In genomic region chr20:62913043-62913630, GRCh38 we compare ENCODE assay signal across 32 cellular contexts. TPM values are rescaled to one million over a fixed set of nuclear protein-coding genes. Genes with fewer than 3 reads are reported as not detected.
DNase-seq lines count a peak whose midpoint lies in the region; ATAC-seq and TF ChIP-seq lines count a peak whose summit lies in the region.
"Had no signal": no experiment of that assay in that cellular context is flagged by ENCODE, and none has a peak within 500 bp of the region (broad histone marks: within the 10 kb centered on the region; RNA-seq: fewer than 3 reads in every experiment).

No MANE protein-coding gene starts in this region.

- H3K36me3 ChIP-seq in endocrine pancreas (ENCODE audit: control insufficient read depth, insufficient read depth, low read length) (peaks cover 25% of the 10 kb centered on the region), neural progenitor cell (no peaks in the 10 kb centered on the region), transverse colon (peaks cover 0 to 44% (median 19%) of the 10 kb centered on the region in 4 donors)
- H3K36me3 ChIP-seq: ovary had no signal

- in situ Hi-C loops in transverse colon (cut with MboI; ENCODE audit: low pct_ligation_motif_present in 1 of 4, low pct_unique_long_range_greater_than_20kb in 1 of 4, low sequenced_read_pairs in 3 of 4), result no loop called here

- H3K4me1 ChIP-seq in endocrine pancreas (ENCODE audit: control insufficient read depth, insufficient read depth, low read length), result peaks cover 34% of the 10 kb centered on the region
- H3K4me1 ChIP-seq in neural progenitor cell, result peaks cover 38% of the 10 kb centered on the region
- peaks cover 18 to 46% (median 34%) of the 10 kb centered on the region in 4 donors for H3K4me1 ChIP-seq in transverse colon

- H3K27ac Mint-ChIP-seq in activated CD8-positive, alpha-beta memory T cell treated with anti-CD3 and anti-CD28 coated beads, Interleukin-2, amount 10 ng/mL, durations not matched to agents 7 days and 5 days, result peak overlapping the region; percentile 45
- H3K27ac Mint-ChIP-seq in neural progenitor cell, result peak overlapping the region; percentile 72
- H3K27ac Mint-ChIP-seq: activated naive CD8-positive, alpha-beta T cell treated with anti-CD3 and anti-CD28 coated beads, Interleukin-2, amount 50 U/mL, for 24 hours; dendritic cell treated with granulocyte-macrophage colony-stimulating factor and Interleukin-4, amounts not matched to agents 40 ng/mL and 50 ng/mL, for 4 days; nephron had no signal

- CTCF ChIA-PET in activated CD8-positive, alpha-beta memory T cell treated with anti-CD3 and anti-CD28 coated beads, Interleukin-2, amount 10 ng/mL, durations not matched to agents 7 days and 5 days (lab: Charles Lee), result interaction anchor here (1.1 to 18.3 kb wide), 4 partner anchors 9 to 59 kb away, joined by 3 to 268 read pairs (median 6); no protein-coding TSS in a partner anchor

- 74 to 86% methylated on average over 5 to 7 of the region's 7 CpGs for WGBS in transverse colon (ENCODE audit: low coverage in 1 of 2), 2 donors

- no peak for ATAC-seq in activated CD8-positive, alpha-beta memory T cell treated with anti-CD3 and anti-CD28 coated beads, Interleukin-2, amount 10 ng/mL, durations not matched to agents 7 days and 5 days
- ATAC-seq: activated naive CD8-positive, alpha-beta T cell treated with anti-CD3 and anti-CD28 coated beads, Interleukin-2, amount 50 U/mL, for 24 hours had no signal

- peak overlapping the region; percentile 16 for H3K9ac ChIP-seq in endocrine pancreas (ENCODE audit: control insufficient read depth, insufficient read depth, low read length)
- H3K9ac ChIP-seq in neural progenitor cell, result no peak overlapping the region

- H3K9me3 Mint-ChIP-seq in activated CD8-positive, alpha-beta memory T cell treated with anti-CD3 and anti-CD28 coated beads, Interleukin-2, amount 10 ng/mL, durations not matched to agents 7 days and 5 days (ENCODE audit: low read depth), result no peaks in the 10 kb centered on the region
- no peaks in the 10 kb centered on the region for H3K9me3 Mint-ChIP-seq in neural progenitor cell
- H3K9me3 Mint-ChIP-seq: activated naive CD8-positive, alpha-beta T cell treated with anti-CD3 and anti-CD28 coated beads, Interleukin-2, amount 50 U/mL, for 24 hours; CD4-positive, alpha-beta memory T cell; dendritic cell treated with granulocyte-macrophage colony-stimulating factor and Interleukin-4, amounts not matched to agents 40 ng/mL and 50 ng/mL, for 4 days; nephron; T-helper 2 cell treated with Interferon-gamma antibody and Interleukin-4, amounts not matched to agents 5 μg/mL and 100 μg/mL, for 36 hours had no signal

- H3K4me3 Mint-ChIP-seq in activated CD8-positive, alpha-beta memory T cell treated with anti-CD3 and anti-CD28 coated beads, Interleukin-2, amount 10 ng/mL, durations not matched to agents 7 days and 5 days, result no peak overlapping the region
- no peak overlapping the region for H3K4me3 Mint-ChIP-seq in neural progenitor cell
- H3K4me3 Mint-ChIP-seq: activated naive CD8-positive, alpha-beta T cell treated with anti-CD3 and anti-CD28 coated beads, Interleukin-2, amount 50 U/mL, for 24 hours; dendritic cell treated with granulocyte-macrophage colony-stimulating factor and Interleukin-4, amounts not matched to agents 40 ng/mL and 50 ng/mL, for 4 days; nephron; T-helper 2 cell treated with Interferon-gamma antibody and Interleukin-4, amounts not matched to agents 5 μg/mL and 100 μg/mL, for 36 hours had no signal

- no peak for TF ChIP-seq EP300 in transverse colon (IDR thresholded peaks at IDR 0.05; ENCODE audit: low read depth)

- peaks cover 49% of the 10 kb centered on the region for H3K36me3 Mint-ChIP-seq in activated CD8-positive, alpha-beta memory T cell treated with anti-CD3 and anti-CD28 coated beads, Interleukin-2, amount 10 ng/mL, durations not matched to agents 7 days and 5 days
- H3K36me3 Mint-ChIP-seq in neural progenitor cell, result peaks cover 30% of the 10 kb centered on the region

- H4K20me1 ChIP-seq in neural progenitor cell (ENCODE audit: low read depth), result peaks cover 100% of the 10 kb centered on the region

- H3K9me3 ChIP-seq in endocrine pancreas (ENCODE audit: control insufficient read depth, low read length), result no peaks in the 10 kb centered on the region
- no peaks in the 10 kb centered on the region for H3K9me3 ChIP-seq in neural progenitor cell (ENCODE audit: low read depth)
- no peaks in the 10 kb centered on the region for H3K9me3 ChIP-seq in transverse colon
- H3K9me3 ChIP-seq: ovary, testis, vagina had no signal

- no peaks in the 10 kb centered on the region for H3K27me3 ChIP-seq in endocrine pancreas (ENCODE audit: control insufficient read depth, insufficient read depth, low read length)
- no peaks in the 10 kb centered on the region for H3K27me3 ChIP-seq in neural progenitor cell
- H3K27me3 ChIP-seq in transverse colon, result no peaks in the 10 kb centered on the region
- H3K27me3 ChIP-seq: ovary, testis, vagina had no signal

- no peaks in the 10 kb centered on the region for H3K27me3 Mint-ChIP-seq in activated CD8-positive, alpha-beta memory T cell treated with anti-CD3 and anti-CD28 coated beads, Interleukin-2, amount 10 ng/mL, durations not matched to agents 7 days and 5 days
- peaks cover 2% of the 10 kb centered on the region for H3K27me3 Mint-ChIP-seq in neural progenitor cell (ENCODE audit: insufficient read depth, low read depth)
- H3K27me3 Mint-ChIP-seq: activated naive CD8-positive, alpha-beta T cell treated with anti-CD3 and anti-CD28 coated beads, Interleukin-2, amount 50 U/mL, for 24 hours; CD4-positive, alpha-beta memory T cell; dendritic cell treated with granulocyte-macrophage colony-stimulating factor and Interleukin-4, amounts not matched to agents 40 ng/mL and 50 ng/mL, for 4 days had no signal

- DNase-seq in activated CD8-positive, alpha-beta memory T cell treated with anti-CD3 and anti-CD28 coated beads, Interleukin-2, amount 10 ng/mL, durations not matched to agents 7 days and 5 days, result no peak
- no peak for DNase-seq in activated CD8-positive, alpha-beta memory T cell treated with anti-CD3 and anti-CD28 coated beads for 24 hours
- DNase-seq in HuH-7.5 (ENCODE audit: low spot score) (peak; percentile 55), neural progenitor cell (ENCODE audit: low spot score) (no peak), transverse colon (no peak), T-helper 1 cell (no peak), midbrain (lab: John Stamatoyannopoulos, UW) (no peak)
- DNase-seq: activated gamma-delta T cell treated with Interleukin-2 at 50 U/mL for 16 hours; activated naive CD8-positive, alpha-beta T cell treated with anti-CD3 and anti-CD28 coated beads, Interleukin-2, amount 50 U/mL, for 24 hours; activated T-cell treated with anti-CD3 and anti-CD28 coated beads, Interleukin-2, amount 50 U/mL, for 1 hour; caudate nucleus; CD4-positive, alpha-beta memory T cell; DMS 273 treated with DMSO at 0.1 percent for 48 hours; foreskin melanocyte; Kasumi-1; NCI-H1417 treated with DMSO at 0.1 percent for 48 hours; NCI-H2029 treated with DMSO at 0.1 percent for 48 hours; NCI-H524 treated with DMSO at 0.1 percent for 48 hours; NK-92 treated with Interleukin-12 subunit alpha and Interleukin-12 subunit beta, amount 100 ng/mL, for 24 hours; PC-9; retina; SHP77; stimulated activated naive CD4-positive, alpha-beta T cell; testis had no signal

- peaks cover 100% of the 10 kb centered on the region for H3K79me2 ChIP-seq in neural progenitor cell (ENCODE audit: low read depth)

- no peak for TF ChIP-seq POLR2A in transverse colon (IDR thresholded peaks at IDR 0.05)

- TF ChIP-seq CTCF in neural progenitor cell (IDR thresholded peaks at IDR 0.05) (no peak), transverse colon (IDR thresholded peaks at IDR 0.05) (no peak)

- H3K4me3 ChIP-seq in endocrine pancreas (ENCODE audit: control insufficient read depth, insufficient read depth, low read length) (no peak overlapping the region), neural progenitor cell (no peak overlapping the region), transverse colon (no peak overlapping the region)
- H3K4me3 ChIP-seq: ovary, PC-9, skin epidermis, testis, vagina had no signal

- no peak overlapping the region for H3K4me2 ChIP-seq in neural progenitor cell
- H3K4me2 ChIP-seq: PC-9 had no signal

- no peak overlapping the region for H2AFZ ChIP-seq in neural progenitor cell (replicated peaks)
- H2AFZ ChIP-seq: PC-9 had no signal

- intact Hi-C loops in transverse colon (cut with DNase I; ENCODE audit: low total_unique reads), result no loop called here

- H3K4me1 Mint-ChIP-seq in activated CD8-positive, alpha-beta memory T cell treated with anti-CD3 and anti-CD28 coated beads, Interleukin-2, amount 10 ng/mL, durations not matched to agents 7 days and 5 days, result peaks cover 57% of the 10 kb centered on the region
- H3K4me1 Mint-ChIP-seq in neural progenitor cell, result peaks cover 40% of the 10 kb centered on the region

- H3K27ac ChIP-seq in neural progenitor cell (no peak overlapping the region), transverse colon (no peak overlapping the region)
- H3K27ac ChIP-seq: ovary, PC-9, skin epidermis, testis, vagina had no signal

- peaks cover 22% of the 10 kb centered on the region for H3F3A ChIP-seq in neural progenitor cell (ENCODE audit: low read depth)

RNA-seq across cellular contexts. Expression of gene DIDO1, which starts 13.2 kb away (rescaled TPM):
- total RNA-seq in activated CD8-positive, alpha-beta memory T cell treated with anti-CD3 and anti-CD28 coated beads, Interleukin-2, amount 10 ng/mL, durations not matched to agents 7 days and 5 days, result 10 to 100 TPM; 64.6 to 87.0 TPM
- total RNA-seq in neural progenitor cell (ENCODE audit: low replicate concordance) (64.5 and 68.5 TPM in 2 replicates), transverse colon (100 to 1,000 TPM in 1 of 4 donors, 10 to 100 TPM in 3; 68.3 to 135 (median 88.0) TPM)

RNA-seq across cellular contexts. Expression of gene GID8, which starts 24.8 kb away (rescaled TPM):
- total RNA-seq in activated CD8-positive, alpha-beta memory T cell treated with anti-CD3 and anti-CD28 coated beads, Interleukin-2, amount 10 ng/mL, durations not matched to agents 7 days and 5 days, result 10 to 100 TPM; 29.8 to 36.8 TPM
- total RNA-seq in neural progenitor cell (ENCODE audit: low replicate concordance) (48.7 and 50.0 TPM in 2 replicates), transverse colon (10 to 100 TPM; 29.5 to 34.1 (median 31.7) TPM)

RNA-seq across cellular contexts. Expression of gene SLC17A9, which starts 39.4 kb away (rescaled TPM):
- 10 to 100 TPM; 26.1 to 34.1 TPM for total RNA-seq in activated CD8-positive, alpha-beta memory T cell treated with anti-CD3 and anti-CD28 coated beads, Interleukin-2, amount 10 ng/mL, durations not matched to agents 7 days and 5 days
- 0.17 and 0.74 TPM in 2 replicates for total RNA-seq in neural progenitor cell (ENCODE audit: low replicate concordance)
- 10 to 100 TPM in 1 of 4 donors, 1 to 10 TPM in 3; 2.8 to 32.9 (median 4.6) TPM for total RNA-seq in transverse colon
- total RNA-seq: H4 had no signal

RNA-seq across cellular contexts. Expression of gene TCFL5, which starts 51.5 kb away (rescaled TPM):
- 1 to 10 TPM; 6.6 to 6.7 TPM for total RNA-seq in activated CD8-positive, alpha-beta memory T cell treated with anti-CD3 and anti-CD28 coated beads, Interleukin-2, amount 10 ng/mL, durations not matched to agents 7 days and 5 days
- total RNA-seq in neural progenitor cell (ENCODE audit: low replicate concordance), result 29.1 and 36.3 TPM in 2 replicates
- 10 to 100 TPM in 1 of 4 donors, 1 to 10 TPM in 3; 5.2 to 19.9 (median 5.9) TPM for total RNA-seq in transverse colon
